Comparison of ENCODE assay signal across 1 cellular context in the genomic region with DNA sequence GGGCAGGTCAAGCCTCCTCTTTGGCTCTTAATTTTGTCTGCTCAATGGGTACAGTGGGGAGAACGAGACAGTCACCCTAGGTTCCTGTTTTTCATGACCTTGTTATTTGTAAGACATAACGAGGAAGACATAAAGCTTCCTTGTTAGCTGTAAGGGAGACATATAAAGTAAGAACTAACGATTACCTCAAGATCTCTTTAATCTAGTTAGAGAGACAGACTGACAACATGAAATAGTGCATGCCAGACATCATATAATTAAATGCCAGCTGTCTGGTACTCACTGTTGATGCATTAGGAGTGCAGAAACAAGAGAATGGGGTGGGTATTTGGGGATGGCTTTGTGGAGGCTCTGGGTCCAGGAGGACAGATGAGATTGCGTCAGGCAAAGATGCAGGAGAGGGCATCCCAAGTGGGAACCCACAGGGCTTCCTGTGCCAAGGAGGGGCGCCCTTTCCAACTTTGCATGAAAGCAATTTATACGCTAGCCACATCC.
TF ChIP-seq lines count a peak whose summit lies in the region.

No MANE protein-coding gene starts in this region.

TF ChIP-seq in SK-N-SH treated with all-trans-retinoic acid at 6 μM for 48 hours, 23 proteins besides CTCF, POLR2A, EP300 and RAD21 (continued from another document):
- TF ChIP-seq, protein P1, sequence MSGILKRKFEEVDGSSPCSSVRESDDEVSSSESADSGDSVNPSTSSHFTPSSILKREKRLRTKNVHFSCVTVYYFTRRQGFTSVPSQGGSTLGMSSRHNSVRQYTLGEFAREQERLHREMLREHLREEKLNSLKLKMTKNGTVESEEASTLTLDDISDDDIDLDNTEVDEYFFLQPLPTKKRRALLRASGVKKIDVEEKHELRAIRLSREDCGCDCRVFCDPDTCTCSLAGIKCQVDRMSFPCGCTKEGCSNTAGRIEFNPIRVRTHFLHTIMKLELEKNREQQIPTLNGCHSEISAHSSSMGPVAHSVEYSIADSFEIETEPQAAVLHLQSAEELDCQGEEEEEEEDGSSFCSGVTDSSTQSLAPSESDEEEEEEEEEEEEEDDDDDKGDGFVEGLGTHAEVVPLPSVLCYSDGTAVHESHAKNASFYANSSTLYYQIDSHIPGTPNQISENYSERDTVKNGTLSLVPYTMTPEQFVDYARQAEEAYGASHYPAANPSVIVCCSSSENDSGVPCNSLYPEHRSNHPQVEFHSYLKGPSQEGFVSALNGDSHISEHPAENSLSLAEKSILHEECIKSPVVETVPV (CRISPR knock-in tag; IDR thresholded peaks at IDR 0.05), result no peak
- TF ChIP-seq BACH2 (CRISPR knock-in tag; IDR thresholded peaks at IDR 0.05; ENCODE audit: borderline replicate concordance), result no peak
- TF ChIP-seq, protein P2, sequence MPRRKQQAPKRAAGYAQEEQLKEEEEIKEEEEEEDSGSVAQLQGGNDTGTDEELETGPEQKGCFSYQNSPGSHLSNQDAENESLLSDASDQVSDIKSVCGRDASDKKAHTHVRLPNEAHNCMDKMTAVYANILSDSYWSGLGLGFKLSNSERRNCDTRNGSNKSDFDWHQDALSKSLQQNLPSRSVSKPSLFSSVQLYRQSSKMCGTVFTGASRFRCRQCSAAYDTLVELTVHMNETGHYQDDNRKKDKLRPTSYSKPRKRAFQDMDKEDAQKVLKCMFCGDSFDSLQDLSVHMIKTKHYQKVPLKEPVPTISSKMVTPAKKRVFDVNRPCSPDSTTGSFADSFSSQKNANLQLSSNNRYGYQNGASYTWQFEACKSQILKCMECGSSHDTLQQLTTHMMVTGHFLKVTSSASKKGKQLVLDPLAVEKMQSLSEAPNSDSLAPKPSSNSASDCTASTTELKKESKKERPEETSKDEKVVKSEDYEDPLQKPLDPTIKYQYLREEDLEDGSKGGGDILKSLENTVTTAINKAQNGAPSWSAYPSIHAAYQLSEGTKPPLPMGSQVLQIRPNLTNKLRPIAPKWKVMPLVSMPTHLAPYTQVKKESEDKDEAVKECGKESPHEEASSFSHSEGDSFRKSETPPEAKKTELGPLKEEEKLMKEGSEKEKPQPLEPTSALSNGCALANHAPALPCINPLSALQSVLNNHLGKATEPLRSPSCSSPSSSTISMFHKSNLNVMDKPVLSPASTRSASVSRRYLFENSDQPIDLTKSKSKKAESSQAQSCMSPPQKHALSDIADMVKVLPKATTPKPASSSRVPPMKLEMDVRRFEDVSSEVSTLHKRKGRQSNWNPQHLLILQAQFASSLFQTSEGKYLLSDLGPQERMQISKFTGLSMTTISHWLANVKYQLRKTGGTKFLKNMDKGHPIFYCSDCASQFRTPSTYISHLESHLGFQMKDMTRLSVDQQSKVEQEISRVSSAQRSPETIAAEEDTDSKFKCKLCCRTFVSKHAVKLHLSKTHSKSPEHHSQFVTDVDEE (CRISPR knock-in tag; IDR thresholded peaks at IDR 0.05), result no peak
- TF ChIP-seq, protein P3, sequence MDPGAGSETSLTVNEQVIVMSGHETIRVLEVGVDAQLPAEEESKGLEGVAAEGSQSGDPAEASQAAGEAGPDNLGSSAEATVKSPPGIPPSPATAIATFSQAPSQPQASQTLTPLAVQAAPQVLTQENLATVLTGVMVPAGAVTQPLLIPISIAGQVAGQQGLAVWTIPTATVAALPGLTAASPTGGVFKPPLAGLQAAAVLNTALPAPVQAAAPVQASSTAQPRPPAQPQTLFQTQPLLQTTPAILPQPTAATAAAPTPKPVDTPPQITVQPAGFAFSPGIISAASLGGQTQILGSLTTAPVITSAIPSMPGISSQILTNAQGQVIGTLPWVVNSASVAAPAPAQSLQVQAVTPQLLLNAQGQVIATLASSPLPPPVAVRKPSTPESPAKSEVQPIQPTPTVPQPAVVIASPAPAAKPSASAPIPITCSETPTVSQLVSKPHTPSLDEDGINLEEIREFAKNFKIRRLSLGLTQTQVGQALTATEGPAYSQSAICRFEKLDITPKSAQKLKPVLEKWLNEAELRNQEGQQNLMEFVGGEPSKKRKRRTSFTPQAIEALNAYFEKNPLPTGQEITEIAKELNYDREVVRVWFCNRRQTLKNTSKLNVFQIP (CRISPR knock-in tag; IDR thresholded peaks at IDR 0.05; ENCODE audit: borderline replicate concordance, low read depth), result no peak
- no peak for TF ChIP-seq SNAI2 (CRISPR knock-in tag; IDR thresholded peaks at IDR 0.05)
- TF ChIP-seq ZC3H10 (CRISPR knock-in tag; IDR thresholded peaks at IDR 0.05), result no peak
- TF ChIP-seq OSR1 (CRISPR knock-in tag; IDR thresholded peaks at IDR 0.05), result no peak
- TF ChIP-seq TCF4 (CRISPR knock-in tag; IDR thresholded peaks at IDR 0.05; ENCODE audit: borderline replicate concordance), result no peak
- no peak for TF ChIP-seq CSDC2 (CRISPR knock-in tag; IDR thresholded peaks at IDR 0.05)
- no peak for TF ChIP-seq PPARA (CRISPR knock-in tag; IDR thresholded peaks at IDR 0.05; ENCODE audit: borderline replicate concordance)
- no peak for TF ChIP-seq ZNF70 (CRISPR knock-in tag; IDR thresholded peaks at IDR 0.05)
- TF ChIP-seq ZNF565 (CRISPR knock-in tag; conservative IDR thresholded peaks at IDR 0.05; ENCODE audit: low read depth), result no peak
- no peak for TF ChIP-seq ZNF8 (CRISPR knock-in tag; IDR thresholded peaks at IDR 0.05)
- no peak for TF ChIP-seq TOX (CRISPR knock-in tag; IDR thresholded peaks at IDR 0.05; ENCODE audit: borderline replicate concordance)
- TF ChIP-seq ESRRG (CRISPR knock-in tag; IDR thresholded peaks at IDR 0.05), result no peak
